ENCODE assay signal across 8 cellular contexts in the genomic region with DNA sequence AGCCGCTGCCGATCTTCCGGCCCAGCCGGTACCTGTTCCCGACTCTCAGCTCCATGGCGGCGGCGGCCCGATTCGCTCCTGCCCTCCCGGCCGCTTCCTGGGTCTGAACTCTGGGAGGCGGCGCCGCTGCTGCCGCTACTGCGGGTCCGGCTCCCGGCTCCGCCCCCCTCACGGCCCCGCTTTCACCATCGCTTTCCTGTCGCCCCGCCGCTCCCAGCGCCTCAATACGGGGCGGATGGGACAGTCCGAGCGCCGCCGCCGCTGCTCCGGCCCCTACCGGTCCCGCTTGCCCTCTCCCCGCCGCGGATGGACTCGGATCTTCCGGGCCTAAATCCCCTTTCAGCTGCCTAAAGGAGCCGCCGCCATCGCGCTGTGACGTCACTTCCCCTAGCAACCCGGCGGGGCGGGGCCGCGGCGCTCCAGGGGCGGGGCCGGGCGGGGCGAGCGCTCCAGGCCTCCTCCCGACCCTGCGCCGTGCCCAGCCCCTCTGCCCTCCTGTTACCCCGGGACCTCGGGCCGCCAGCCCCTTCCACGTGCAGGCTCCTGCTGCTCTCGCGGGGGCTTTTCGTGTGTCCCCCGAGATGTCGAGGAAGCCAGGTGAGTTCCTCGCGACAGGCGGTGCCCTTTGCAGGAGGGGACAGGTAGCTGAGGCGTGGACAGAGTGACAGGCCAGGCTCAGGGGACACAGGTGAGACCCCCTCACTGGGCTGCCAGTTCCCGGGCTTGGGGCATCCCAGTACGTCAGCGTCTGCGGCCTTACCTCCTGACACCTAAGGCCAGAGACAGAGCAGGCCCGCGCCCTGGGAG. TPM values are rescaled to one million over a fixed set of nuclear protein-coding genes. Genes with fewer than 3 reads are reported as not detected.
DNase-seq lines count a peak whose midpoint lies in the region; ATAC-seq and TF ChIP-seq lines count a peak whose summit lies in the region.

A gene (minus strand): TSS at position 374 of the 807 bp plus-strand sequence. CDS start 319 bp downstream, at position 55.

- peaks cover 43% of the 10 kb centered on the region for H3K4me1 Mint-ChIP-seq in activated CD4-positive, alpha-beta T cell treated with anti-CD3 and anti-CD28 coated beads, Interleukin-2, amount 10 ng/mL, durations not matched to agents 7 days and 5 days

- ATAC-seq in HG03442 (IDR thresholded peaks at IDR 0.05; ENCODE audit: unreplicated experiment), result peak; percentile 67

- peak within 1 kb of the TSS; percentile 99 for H3K27ac Mint-ChIP-seq in activated CD4-positive, alpha-beta T cell treated with anti-CD3 and anti-CD28 coated beads, Interleukin-2, amount 10 ng/mL, durations not matched to agents 7 days and 5 days

- peak within 1 kb of the TSS; percentile 98 to 100 for H3K27ac ChIP-seq in coronary artery

- POLR2A ChIA-PET in activated CD4-positive, alpha-beta T cell treated with anti-CD3 and anti-CD28 coated beads, Interleukin-2, amount 10 ng/mL, durations not matched to agents 7 days and 5 days (lab: Charles Lee), result interaction anchor here (0.5 kb wide), 1 partner anchor 9 kb away, joined by 3 read pairs; no protein-coding TSS in a partner anchor

- CTCF ChIA-PET in activated CD4-positive, alpha-beta T cell treated with anti-CD3 and anti-CD28 coated beads, Interleukin-2, amount 10 ng/mL, durations not matched to agents 7 days and 5 days (lab: Charles Lee), result interaction anchor here (0.8 to 1.6 kb wide), 2 partner anchors 9 to 37 kb away, joined by 3 to 4 read pairs; no protein-coding TSS in a partner anchor

- no peaks in the 10 kb centered on the region for H3K9me3 Mint-ChIP-seq in activated CD4-positive, alpha-beta T cell treated with anti-CD3 and anti-CD28 coated beads, Interleukin-2, amount 10 ng/mL, durations not matched to agents 7 days and 5 days

- H3K4me3 Mint-ChIP-seq in activated CD4-positive, alpha-beta T cell treated with anti-CD3 and anti-CD28 coated beads, Interleukin-2, amount 10 ng/mL, durations not matched to agents 7 days and 5 days, result peak within 1 kb of the TSS; percentile 84

- H3K4me3 ChIP-seq in coronary artery, result peak within 1 kb of the TSS; percentile 100

- no peak for TF ChIP-seq CTCF in coronary artery (IDR thresholded peaks at IDR 0.05)

- H3K36me3 Mint-ChIP-seq in activated CD4-positive, alpha-beta T cell treated with anti-CD3 and anti-CD28 coated beads, Interleukin-2, amount 10 ng/mL, durations not matched to agents 7 days and 5 days (ENCODE audit: low read depth), result peaks cover 31% of the 10 kb centered on the region

- no peaks in the 10 kb centered on the region for H3K27me3 Mint-ChIP-seq in activated CD4-positive, alpha-beta T cell treated with anti-CD3 and anti-CD28 coated beads, Interleukin-2, amount 10 ng/mL, durations not matched to agents 7 days and 5 days

- DNase-seq in AML-193 (lab: John Stamatoyannopoulos, UW), result peak; percentile 80 to 85
- DNase-seq in GM19238 (ENCODE audit: insufficient read length, low spot score), result peak; percentile 96
- DNase-seq in NCI-H69 (lab: John Stamatoyannopoulos, UW), result peak; percentile 94
- peak; percentile 91 for DNase-seq in activated CD4-positive, alpha-beta T cell treated with anti-CD3 and anti-CD28 coated beads, Interleukin-2, amount 10 ng/mL, durations not matched to agents 7 days and 5 days
- DNase-seq in coronary artery (ENCODE audit: low spot score), result peak; percentile 94
- DNase-seq in left kidney (ENCODE audit: low read depth, low spot score), result peak; percentile 96
- peak; percentile 90 for DNase-seq in stimulated activated CD4-positive, alpha-beta T cell treated with anti-CD3 and anti-CD28 coated beads, Interleukin-1b, Interleukin-23, amount 100 ng/mL, for 48 hours

RNA-seq across cellular contexts. Expression of the gene that starts here (rescaled TPM):
- 100 to 1,000 TPM; 115 to 142 TPM for total RNA-seq in activated CD4-positive, alpha-beta T cell treated with anti-CD3 and anti-CD28 coated beads, Interleukin-2, amount 10 ng/mL, durations not matched to agents 7 days and 5 days

Comparison
In these comparisons a context has a peak if more than half of its experiments do, and no peak if none do; other contexts are left out.
1. Peak in every context shown above with its lines: DNase-seq, ATAC-seq, H3K4me3 ChIP-seq and H3K27ac ChIP-seq.